1 cellular context compared by ENCODE assay signal in the genomic region with DNA sequence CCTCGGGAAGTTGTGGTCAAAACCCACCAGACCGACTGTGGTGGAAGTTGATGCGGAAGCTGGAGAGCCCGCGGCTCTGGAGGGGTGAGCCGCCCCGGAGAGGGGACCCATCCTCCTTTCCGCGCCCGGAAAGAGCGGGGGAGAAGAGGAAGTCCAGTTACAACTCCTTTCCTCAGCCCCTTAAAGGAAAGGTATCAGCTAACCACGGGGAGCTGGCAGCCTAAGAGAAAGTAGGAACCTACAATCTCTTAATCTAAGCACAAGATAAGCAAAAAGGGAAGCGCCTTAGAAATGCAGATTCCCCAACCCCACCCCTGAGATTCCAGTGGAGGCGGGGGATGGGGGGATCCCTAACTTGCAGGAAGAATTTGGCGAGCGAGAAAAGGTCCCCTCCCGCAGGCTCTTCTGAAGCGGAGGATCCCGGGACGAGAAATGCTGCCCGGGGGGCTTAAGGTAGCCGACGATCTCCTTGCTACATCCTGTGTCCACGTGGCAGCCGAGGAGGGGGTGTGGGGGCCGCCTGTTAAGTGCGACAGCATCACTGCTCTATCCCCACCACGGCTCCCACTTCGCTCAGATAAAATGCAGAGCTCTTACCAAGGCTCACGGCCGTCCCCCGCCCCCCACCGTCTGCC.
TF ChIP-seq lines count a peak whose summit lies in the region.

No MANE protein-coding gene starts in this region.

TF ChIP-seq in GM23338, 12 proteins besides CTCF, POLR2A, EP300 and RAD21 (continued from another document):
- TF ChIP-seq EZH2 (IDR thresholded peaks at IDR 0.05; ENCODE audit: low read depth, unreplicated experiment) (no peak), ZNF114 (CRISPR knock-in tag; IDR thresholded peaks at IDR 0.05) (no peak), POLR2AphosphoS5 (IDR thresholded peaks at IDR 0.05; ENCODE audit: low read depth) (no peak), STAT1 (IDR thresholded peaks at IDR 0.05; ENCODE audit: unreplicated experiment) (no peak)
- TF ChIP-seq, protein P1, sequence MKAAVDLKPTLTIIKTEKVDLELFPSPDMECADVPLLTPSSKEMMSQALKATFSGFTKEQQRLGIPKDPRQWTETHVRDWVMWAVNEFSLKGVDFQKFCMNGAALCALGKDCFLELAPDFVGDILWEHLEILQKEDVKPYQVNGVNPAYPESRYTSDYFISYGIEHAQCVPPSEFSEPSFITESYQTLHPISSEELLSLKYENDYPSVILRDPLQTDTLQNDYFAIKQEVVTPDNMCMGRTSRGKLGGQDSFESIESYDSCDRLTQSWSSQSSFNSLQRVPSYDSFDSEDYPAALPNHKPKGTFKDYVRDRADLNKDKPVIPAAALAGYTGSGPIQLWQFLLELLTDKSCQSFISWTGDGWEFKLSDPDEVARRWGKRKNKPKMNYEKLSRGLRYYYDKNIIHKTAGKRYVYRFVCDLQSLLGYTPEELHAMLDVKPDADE (IDR thresholded peaks at IDR 0.05): no peak; the same call in 1 of the 2 replicates
